13 cellular contexts compared by ENCODE assay signal in genomic region chr1:88659552-88659951, GRCh38. TPM values are rescaled to one million over a fixed set of nuclear protein-coding genes. Genes with fewer than 3 reads are reported as not detected.
DNase-seq lines count a peak whose midpoint lies in the region; ATAC-seq lines count a peak whose summit lies in the region.
"Had no signal": no experiment of that assay in that cellular context is flagged by ENCODE, and none has a peak within 500 bp of the region (broad histone marks: within the 10 kb centered on the region; RNA-seq: fewer than 3 reads in every experiment).

No MANE protein-coding gene starts in this region.

- peak overlapping the region; percentile 37 to 48 for H3K4me3 Mint-ChIP-seq in activated T-cell treated with anti-CD3 and anti-CD28 coated beads, Interleukin-2, amount 50 U/mL, for 72 hours
- no peak overlapping the region for H3K4me3 Mint-ChIP-seq in activated naive CD8-positive, alpha-beta T cell treated with anti-CD3 and anti-CD28 coated beads for 36 hours

- DNase-seq in DMS53 (lab: John Stamatoyannopoulos, UW): peak; percentile 19
- DNase-seq in DMS53 treated with DMSO at 0.1 percent for 48 hours (lab: John Stamatoyannopoulos, UW; ENCODE audit: unreplicated experiment): no peak
- no peak for DNase-seq in activated T-cell treated with anti-CD3 and anti-CD28 coated beads, Interleukin-2, amount 50 U/mL, for 72 hours
- no peak for DNase-seq in activated T-cell treated with anti-CD3 and anti-CD28 coated beads, Interleukin-2, amount 50 U/mL, for 48 hours
- DNase-seq in activated naive CD8-positive, alpha-beta T cell treated with anti-CD3 and anti-CD28 coated beads for 36 hours: no peak
- DNase-seq in stimulated activated naive CD8-positive, alpha-beta T cell treated with anti-CD3 and anti-CD28 coated beads, Interleukin-15, Interleukin-2, amounts not matched to agents 100 U/mL and 50 U/mL, for 24 hours: no peak
- no peak for DNase-seq in NCI-H526 treated with DMSO at 0.1 percent for 48 hours (lab: John Stamatoyannopoulos, UW)
- DNase-seq in 8988T: no peak
- DNase-seq: AML-193, DMS 273 treated with DMSO at 0.1 percent for 48 hours, DMS79 treated with DMSO at 0.1 percent for 48 hours, EL, GM23248 had no signal

- no peaks in the 10 kb centered on the region for H3K36me3 Mint-ChIP-seq in activated T-cell treated with anti-CD3 and anti-CD28 coated beads, Interleukin-2, amount 50 U/mL, for 72 hours (ENCODE audit: insufficient read depth in 2 of 2)
- peaks cover 1% of the 10 kb centered on the region for H3K36me3 Mint-ChIP-seq in activated naive CD8-positive, alpha-beta T cell treated with anti-CD3 and anti-CD28 coated beads for 36 hours

- H3K9me3 Mint-ChIP-seq in activated T-cell treated with anti-CD3 and anti-CD28 coated beads, Interleukin-2, amount 50 U/mL, for 72 hours: no peaks in the 10 kb centered on the region
- H3K9me3 Mint-ChIP-seq in activated naive CD8-positive, alpha-beta T cell treated with anti-CD3 and anti-CD28 coated beads for 36 hours: no peaks in the 10 kb centered on the region

- peaks cover 34% of the 10 kb centered on the region for H3K4me1 Mint-ChIP-seq in activated T-cell treated with anti-CD3 and anti-CD28 coated beads, Interleukin-2, amount 50 U/mL, for 72 hours (ENCODE audit: low read depth)
- peaks cover 28% of the 10 kb centered on the region for H3K4me1 Mint-ChIP-seq in activated naive CD8-positive, alpha-beta T cell treated with anti-CD3 and anti-CD28 coated beads for 36 hours

- H3K27ac Mint-ChIP-seq in activated T-cell treated with anti-CD3 and anti-CD28 coated beads, Interleukin-2, amount 50 U/mL, for 72 hours: no peak overlapping the region
- H3K27ac Mint-ChIP-seq in activated naive CD8-positive, alpha-beta T cell treated with anti-CD3 and anti-CD28 coated beads for 36 hours: peak overlapping the region; percentile 6

- H3K27me3 Mint-ChIP-seq in activated T-cell treated with anti-CD3 and anti-CD28 coated beads, Interleukin-2, amount 50 U/mL, for 72 hours (ENCODE audit: low read depth): no peaks in the 10 kb centered on the region
- no peaks in the 10 kb centered on the region for H3K27me3 Mint-ChIP-seq in activated naive CD8-positive, alpha-beta T cell treated with anti-CD3 and anti-CD28 coated beads for 36 hours

- ATAC-seq in activated T-cell treated with anti-CD3 and anti-CD28 coated beads, Interleukin-2, amount 50 U/mL, for 72 hours (replicated peaks in 1 of 2): peak; percentile 80
- ATAC-seq in stimulated activated naive CD8-positive, alpha-beta T cell treated with anti-CD3 and anti-CD28 coated beads, Interleukin-15, Interleukin-2, amounts not matched to agents 100 U/mL and 50 U/mL, for 24 hours: peak; percentile 53

RNA-seq across cellular contexts. Expression of gene PKN2, which starts 24.5 kb away (rescaled TPM):
- 10 to 100 TPM; 27.4 to 28.1 TPM for total RNA-seq in activated T-cell treated with anti-CD3 and anti-CD28 coated beads, Interleukin-2, amount 50 U/mL, for 72 hours
- 10 to 100 TPM; 15.5 to 15.7 TPM for total RNA-seq in activated naive CD8-positive, alpha-beta T cell treated with anti-CD3 and anti-CD28 coated beads for 36 hours
